Comparison of ENCODE assay signal across 8 cellular contexts in the genomic region with DNA sequence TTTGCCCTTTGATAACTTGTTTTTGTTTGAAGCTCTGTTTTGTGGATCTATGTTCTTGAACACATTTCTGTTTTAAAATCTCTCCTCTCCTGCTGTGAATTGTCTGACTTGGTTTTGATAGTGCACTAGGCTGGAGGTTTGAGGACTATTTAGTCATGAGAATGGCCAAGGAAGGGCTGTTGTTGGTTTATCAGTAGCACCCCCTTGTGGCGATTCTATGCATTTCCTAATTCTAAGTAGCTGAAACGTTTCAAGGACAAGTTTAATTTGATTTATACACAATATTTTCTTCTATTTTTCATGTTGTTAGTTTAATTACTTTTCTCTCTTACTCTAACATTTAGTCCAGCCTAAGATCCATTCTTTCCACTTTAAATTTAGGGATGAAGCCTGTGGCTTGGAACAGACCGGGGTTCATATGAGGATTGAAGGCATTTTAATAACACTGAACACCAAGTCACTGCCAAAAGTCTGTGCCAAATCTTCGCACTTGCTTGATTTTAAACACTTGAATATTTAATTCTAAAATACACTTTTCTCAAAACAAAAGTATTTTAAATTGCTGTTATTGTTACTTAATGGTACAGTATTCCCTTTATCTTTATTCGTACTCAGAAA.
DNase-seq lines count a peak whose midpoint lies in the region; ATAC-seq and TF ChIP-seq lines count a peak whose summit lies in the region.

No MANE protein-coding gene starts in this region.

- H3K27me3 ChIP-seq in WERI-Rb-1 (ENCODE audit: insufficient read depth, low read depth, severe bottlenecking) (no peaks in the 10 kb centered on the region), foreskin keratinocyte (no peaks in the 10 kb centered on the region)

- TF ChIP-seq CTCF in WERI-Rb-1 (IDR thresholded peaks at IDR 0.05; ENCODE audit: low read depth, low read length) (peak; percentile 45), foreskin keratinocyte (conservative IDR thresholded peaks at IDR 0.05) (peak; percentile 92)

- DNase-seq in Caki2 (ENCODE audit: low read depth), result peak; percentile 20
- DNase-seq in NCI-H2081 treated with DMSO at 0.1 percent for 48 hours (lab: John Stamatoyannopoulos, UW), result peak; percentile 51
- DNase-seq in WERI-Rb-1, result peak; percentile 21
- peak in 1 of 2 donors; percentile 43 for DNase-seq in foreskin keratinocyte
- DNase-seq in pulmonary artery endothelial cell (ENCODE audit: low read depth, low spot score), result peak; percentile 36
- DNase-seq in NCI-H524 treated with DMSO at 0.1 percent for 48 hours (lab: John Stamatoyannopoulos, UW), result no peak

- H3K9me3 ChIP-seq in WERI-Rb-1 (ENCODE audit: severe bottlenecking), result no peaks in the 10 kb centered on the region

- H3K27ac ChIP-seq in WERI-Rb-1 (no peak overlapping the region), foreskin keratinocyte (no peak overlapping the region)

- H3K4me1 ChIP-seq in foreskin keratinocyte, result no peaks in the 10 kb centered on the region

- in situ Hi-C loops in Caki2 (cut with HindIII; ENCODE audit: low pct_unique_long_range_greater_than_20kb, low sequenced_read_pairs), result no loop called here

- no peak overlapping the region for H3K4me3 ChIP-seq in WERI-Rb-1 (ENCODE audit: low read depth, low read length)

- ATAC-seq in GM18858 (IDR thresholded peaks at IDR 0.05; ENCODE audit: unreplicated experiment) (peak; percentile 73), HG02981 (IDR thresholded peaks at IDR 0.05; ENCODE audit: unreplicated experiment) (peak; percentile 79), foreskin keratinocyte (peak; percentile 79)

- H3K36me3 ChIP-seq in WERI-Rb-1, result no peaks in the 10 kb centered on the region
